In genomic region chr10:28991326-28991725, GRCh38 we compare ENCODE assay signal across 11 cellular contexts.
DNase-seq lines count a peak whose midpoint lies in the region; ATAC-seq and TF ChIP-seq lines count a peak whose summit lies in the region.
"Had no signal": no experiment of that assay in that cellular context is flagged by ENCODE, and none has a peak within 500 bp of the region (broad histone marks: within the 10 kb centered on the region; RNA-seq: fewer than 3 reads in every experiment).

No MANE protein-coding gene starts in this region.

- H3K27ac Mint-ChIP-seq in GM23338: no peak overlapping the region
- no peak overlapping the region for H3K27ac Mint-ChIP-seq in immature natural killer cell
- no peak overlapping the region for H3K27ac Mint-ChIP-seq in activated CD8-positive, alpha-beta memory T cell treated with anti-CD3 and anti-CD28 coated beads, Interleukin-2, amount 10 ng/mL, durations not matched to agents 7 days and 5 days
- H3K27ac Mint-ChIP-seq: activated CD8-positive, alpha-beta T cell treated with anti-CD3 and anti-CD28 coated beads, Interleukin-2, amount 10 ng/mL, durations not matched to agents 7 days and 5 days had no signal

- peak; percentile 79 for ATAC-seq in GM23338
- ATAC-seq in GM19467 (IDR thresholded peaks at IDR 0.05; ENCODE audit: unreplicated experiment): no peak
- no peak for ATAC-seq in activated T-cell treated with anti-CD3 and anti-CD28 coated beads, Interleukin-2, amount 50 U/mL, for 4 hours
- ATAC-seq in activated CD8-positive, alpha-beta memory T cell treated with anti-CD3 and anti-CD28 coated beads, Interleukin-2, amount 10 ng/mL, durations not matched to agents 7 days and 5 days: no peak
- ATAC-seq: activated CD8-positive, alpha-beta T cell treated with anti-CD3 and anti-CD28 coated beads, Interleukin-2, amount 10 ng/mL, durations not matched to agents 7 days and 5 days had no signal

- no peaks in the 10 kb centered on the region for H4K20me1 ChIP-seq in GM23338 (replicated peaks; ENCODE audit: insufficient read depth)

- no peak overlapping the region for H3K4me3 Mint-ChIP-seq in GM23338
- no peak overlapping the region for H3K4me3 Mint-ChIP-seq in immature natural killer cell
- H3K4me3 Mint-ChIP-seq in activated T-cell treated with anti-CD3 and anti-CD28 coated beads, Interleukin-2, amount 50 U/mL, for 4 hours: no peak overlapping the region
- no peak overlapping the region for H3K4me3 Mint-ChIP-seq in activated CD8-positive, alpha-beta memory T cell treated with anti-CD3 and anti-CD28 coated beads, Interleukin-2, amount 10 ng/mL, durations not matched to agents 7 days and 5 days
- H3K4me3 Mint-ChIP-seq: activated CD8-positive, alpha-beta T cell treated with anti-CD3 and anti-CD28 coated beads, Interleukin-2, amount 10 ng/mL, durations not matched to agents 7 days and 5 days had no signal

- no peaks in the 10 kb centered on the region for H3K79me2 ChIP-seq in GM23338 (replicated peaks; ENCODE audit: insufficient read depth)

- H3K4me1 Mint-ChIP-seq in GM23338 (peaks cover 2% of the 10 kb centered on the region), immature natural killer cell (no peaks in the 10 kb centered on the region)
- H3K4me1 Mint-ChIP-seq in activated T-cell treated with anti-CD3 and anti-CD28 coated beads, Interleukin-2, amount 50 U/mL, for 4 hours (ENCODE audit: low read depth): no peaks in the 10 kb centered on the region
- no peaks in the 10 kb centered on the region for H3K4me1 Mint-ChIP-seq in activated CD8-positive, alpha-beta memory T cell treated with anti-CD3 and anti-CD28 coated beads, Interleukin-2, amount 10 ng/mL, durations not matched to agents 7 days and 5 days

- H3K36me3 Mint-ChIP-seq in GM23338 (ENCODE audit: low read depth) (no peaks in the 10 kb centered on the region), immature natural killer cell (no peaks in the 10 kb centered on the region)
- no peaks in the 10 kb centered on the region for H3K36me3 Mint-ChIP-seq in activated T-cell treated with anti-CD3 and anti-CD28 coated beads, Interleukin-2, amount 50 U/mL, for 4 hours (ENCODE audit: insufficient read depth)
- H3K36me3 Mint-ChIP-seq in activated CD8-positive, alpha-beta memory T cell treated with anti-CD3 and anti-CD28 coated beads, Interleukin-2, amount 10 ng/mL, durations not matched to agents 7 days and 5 days: no peaks in the 10 kb centered on the region

- peaks cover 2% of the 10 kb centered on the region for H3K27me3 Mint-ChIP-seq in GM23338 (ENCODE audit: insufficient read depth, low read depth, poor library complexity)
- peaks cover 2 to 7% (median 2%) of the 10 kb centered on the region in 3 donors for H3K27me3 Mint-ChIP-seq in immature natural killer cell (ENCODE audit: low read depth in 3 of 3)
- peaks cover 10% of the 10 kb centered on the region for H3K27me3 Mint-ChIP-seq in activated T-cell treated with anti-CD3 and anti-CD28 coated beads, Interleukin-2, amount 50 U/mL, for 4 hours (ENCODE audit: low read depth)
- no peaks in the 10 kb centered on the region for H3K27me3 Mint-ChIP-seq in activated CD8-positive, alpha-beta memory T cell treated with anti-CD3 and anti-CD28 coated beads, Interleukin-2, amount 10 ng/mL, durations not matched to agents 7 days and 5 days

- H3K9me2 ChIP-seq in GM23338 (ENCODE audit: insufficient read depth): peaks cover 2% of the 10 kb centered on the region; the same call in 1 of the 2 replicates

- H3K9me3 Mint-ChIP-seq in GM23338 (no peaks in the 10 kb centered on the region), immature natural killer cell (peaks cover 0 to 2% (median 0%) of the 10 kb centered on the region in 6 donors)
- H3K9me3 Mint-ChIP-seq in activated T-cell treated with anti-CD3 and anti-CD28 coated beads, Interleukin-2, amount 50 U/mL, for 4 hours: no peaks in the 10 kb centered on the region
- H3K9me3 Mint-ChIP-seq in activated CD8-positive, alpha-beta memory T cell treated with anti-CD3 and anti-CD28 coated beads, Interleukin-2, amount 10 ng/mL, durations not matched to agents 7 days and 5 days (ENCODE audit: low read depth): no peaks in the 10 kb centered on the region

- no peak overlapping the region for H3K4me3 ChIP-seq in GM23338
- H3K4me3 ChIP-seq in fibroblast of the aortic adventitia (ENCODE audit: low read depth, low read length): no peak overlapping the region
- H3K4me3 ChIP-seq: body of pancreas had no signal

- H3K27ac ChIP-seq in GM23338 (ENCODE audit: low read depth): no peak overlapping the region
- H3K27ac ChIP-seq: body of pancreas had no signal

- CTCF ChIA-PET in activated CD8-positive, alpha-beta memory T cell treated with anti-CD3 and anti-CD28 coated beads, Interleukin-2, amount 10 ng/mL, durations not matched to agents 7 days and 5 days (lab: Charles Lee): interaction anchor here (0.9 to 4.6 kb wide), 3 partner anchors 309 to 329 kb away, joined by 3 to 29 read pairs (median 5); no protein-coding TSS in a partner anchor

- H3F3A ChIP-seq in GM23338 (replicated peaks; ENCODE audit: low read depth): no peaks in the 10 kb centered on the region

- no peaks in the 10 kb centered on the region for H3K4me1 ChIP-seq in GM23338 (ENCODE audit: insufficient read depth)
- H3K4me1 ChIP-seq: body of pancreas had no signal

- H3K27me3 ChIP-seq in GM23338 (ENCODE audit: insufficient read depth): no peaks in the 10 kb centered on the region
- H3K27me3 ChIP-seq: body of pancreas had no signal

- no peaks in the 10 kb centered on the region for H3K36me3 ChIP-seq in GM23338 (ENCODE audit: insufficient read depth)

- TF ChIP-seq CTCF in GM23338 (conservative IDR thresholded peaks at IDR 0.05; ENCODE audit: low read depth in 2 of 2): no peak
- no peak for TF ChIP-seq CTCF in fibroblast of the aortic adventitia (IDR thresholded peaks at IDR 0.05; ENCODE audit: insufficient read depth, low read length)

- DNase-seq in GM23338 (ENCODE audit: low spot score) (no peak), SW480 (ENCODE audit: low spot score) (peak; percentile 100), fibroblast of the aortic adventitia (ENCODE audit: low read depth) (peak; percentile 68), non-pigmented ciliary epithelial cell (ENCODE audit: low read depth) (peak; percentile 63), immature natural killer cell (no peak)
- DNase-seq in activated T-cell treated with anti-CD3 and anti-CD28 coated beads, Interleukin-2, amount 50 U/mL, for 4 hours: no peak
- no peak for DNase-seq in activated CD8-positive, alpha-beta memory T cell treated with anti-CD3 and anti-CD28 coated beads, Interleukin-2, amount 10 ng/mL, durations not matched to agents 7 days and 5 days
- DNase-seq: NCI-H2081 treated with DMSO at 0.1 percent for 48 hours had no signal

- H2AFZ ChIP-seq in GM23338: no peak overlapping the region

- H3K4me2 ChIP-seq in GM23338: no peak overlapping the region

TF ChIP-seq in GM23338, 12 proteins besides CTCF, POLR2A, EP300 and RAD21 (continues in another document):
- no peak for TF ChIP-seq STAT1 (IDR thresholded peaks at IDR 0.05; ENCODE audit: unreplicated experiment)
- no peak for TF ChIP-seq ZNF114 (CRISPR knock-in tag; IDR thresholded peaks at IDR 0.05)
- TF ChIP-seq POLR2AphosphoS5 (IDR thresholded peaks at IDR 0.05; ENCODE audit: low read depth): no peak
- TF ChIP-seq ZNF331 (CRISPR knock-in tag; IDR thresholded peaks at IDR 0.05; ENCODE audit: low read depth): no peak
- TF ChIP-seq EZH2 (IDR thresholded peaks at IDR 0.05; ENCODE audit: low read depth, unreplicated experiment): no peak

Comparison
In these comparisons a context has a peak if more than half of its experiments do, and no peak if none do; other contexts are left out.
1. DNase-seq: peak in SW480 (single experiment), fibroblast of the aortic adventitia (single experiment) and non-pigmented ciliary epithelial cell (single experiment); none in GM23338 (single experiment), immature natural killer cell (0 of 3), activated T-cell treated with anti-CD3 and anti-CD28 coated beads, Interleukin-2, amount 50 U/mL, for 4 hours (single experiment) and activated CD8-positive, alpha-beta memory T cell treated with anti-CD3 and anti-CD28 coated beads, Interleukin-2, amount 10 ng/mL, durations not matched to agents 7 days and 5 days (single experiment).